In the genomic region with DNA sequence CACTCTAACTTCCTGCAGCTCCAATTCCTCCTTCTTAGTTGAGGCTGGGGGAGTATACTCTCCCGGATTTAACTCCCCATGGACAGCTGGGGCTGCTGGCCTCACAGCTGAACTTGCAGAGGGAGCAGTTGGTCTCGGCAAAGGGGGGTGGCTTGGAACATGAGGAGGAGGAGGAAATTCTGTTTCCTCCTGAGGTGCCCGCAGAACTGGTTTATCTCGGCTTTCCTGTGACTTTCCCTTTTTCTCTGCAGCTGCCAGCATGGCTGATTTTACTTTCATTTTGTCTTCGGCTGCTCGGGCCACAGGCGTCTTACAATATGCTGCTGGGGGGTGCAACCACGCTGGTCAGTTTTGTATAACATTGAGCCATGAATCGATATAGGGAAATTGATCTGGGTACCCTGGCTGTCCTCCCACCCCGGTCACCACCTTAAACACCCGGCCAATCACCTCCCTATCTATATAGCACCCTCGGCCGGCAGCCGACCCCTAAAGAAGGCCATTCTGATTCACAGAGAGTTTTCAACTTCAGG, we compare ENCODE assay signal across 8 cellular contexts.
DNase-seq lines count a peak whose midpoint lies in the region; ATAC-seq, FAIRE-seq and TF ChIP-seq lines count a peak whose summit lies in the region.

No MANE protein-coding gene starts in this region.

- no peak for FAIRE-seq in bronchial epithelial cell (lab: Jason Lieb, UNC)

- H3K27ac ChIP-seq in SJCRH30: peak overlapping the region; percentile 13; the same call in 1 of the 2 replicates

- no peaks in the 10 kb centered on the region; the same call in 1 of the 2 replicates for H3K4me1 ChIP-seq in SJCRH30

- peak overlapping the region; percentile 86 to 95 for H3K27ac Mint-ChIP-seq in natural killer cell treated with Interleukin-12 subunit alpha and Interleukin-12 subunit beta and Interleukin-15 and Interleukin-18, amount 100 ng/mL, for 72 hours
- no peak overlapping the region for H3K27ac Mint-ChIP-seq in glutamatergic neuron (ENCODE audit: unreplicated experiment)

- DNase-seq in SKM-1 treated with dmso at 0.1 percent for 144 hours (lab: John Stamatoyannopoulos, UW; ENCODE audit: unreplicated experiment) (peak; percentile 7), SKM-1 (lab: John Stamatoyannopoulos, UW; ENCODE audit: unreplicated experiment) (no peak), SJCRH30 (peak; percentile 58 to 63), bronchial epithelial cell (ENCODE audit: low read depth) (peak; percentile 29), dermis blood vessel endothelial cell (no peak), mesenteric fat pad (ENCODE audit: low spot score) (no peak), glutamatergic neuron (no peak)
- DNase-seq in natural killer cell treated with Interleukin-12 subunit alpha and Interleukin-12 subunit beta and Interleukin-15 and Interleukin-18, amount 100 ng/mL, for 72 hours (ENCODE audit: low spot score): peak; percentile 66

- TF ChIP-seq CTCF in bronchial epithelial cell (IDR thresholded peaks at IDR 0.05; ENCODE audit: insufficient read depth, low read length, severe bottlenecking) (no peak), glutamatergic neuron (IDR thresholded peaks at IDR 0.05; ENCODE audit: partially characterized antibody, unreplicated experiment) (no peak)

- H3K27me3 ChIP-seq in SJCRH30 (no peaks in the 10 kb centered on the region), bronchial epithelial cell (ENCODE audit: control insufficient read depth, insufficient read depth, low read length) (no peaks in the 10 kb centered on the region)

- peak overlapping the region; percentile 97 for H3K4me3 Mint-ChIP-seq in natural killer cell treated with Interleukin-12 subunit alpha and Interleukin-12 subunit beta and Interleukin-15 and Interleukin-18, amount 100 ng/mL, for 72 hours
- no peak overlapping the region for H3K4me3 Mint-ChIP-seq in glutamatergic neuron (ENCODE audit: unreplicated experiment)

- no peaks in the 10 kb centered on the region for H3K36me3 Mint-ChIP-seq in natural killer cell treated with Interleukin-12 subunit alpha and Interleukin-12 subunit beta and Interleukin-15 and Interleukin-18, amount 100 ng/mL, for 72 hours
- H3K36me3 Mint-ChIP-seq in glutamatergic neuron (ENCODE audit: unreplicated experiment): peaks cover 5% of the 10 kb centered on the region

- ATAC-seq in natural killer cell treated with Interleukin-12 subunit alpha and Interleukin-12 subunit beta and Interleukin-15 and Interleukin-18, amount 100 ng/mL, for 72 hours: peak; percentile 38 to 46

- H3K27me3 Mint-ChIP-seq in natural killer cell treated with Interleukin-12 subunit alpha and Interleukin-12 subunit beta and Interleukin-15 and Interleukin-18, amount 100 ng/mL, for 72 hours: no peaks in the 10 kb centered on the region
- H3K27me3 Mint-ChIP-seq in glutamatergic neuron (ENCODE audit: unreplicated experiment): peaks cover 2% of the 10 kb centered on the region

- H3K4me1 Mint-ChIP-seq in natural killer cell treated with Interleukin-12 subunit alpha and Interleukin-12 subunit beta and Interleukin-15 and Interleukin-18, amount 100 ng/mL, for 72 hours (ENCODE audit: low read depth in 2 of 2): peaks cover 42 to 50% of the 10 kb centered on the region in 2 donors
- no peaks in the 10 kb centered on the region for H3K4me1 Mint-ChIP-seq in glutamatergic neuron (ENCODE audit: low read depth, unreplicated experiment)

- H3K36me3 ChIP-seq in SJCRH30: no peaks in the 10 kb centered on the region
- H3K36me3 ChIP-seq in bronchial epithelial cell (ENCODE audit: control insufficient read depth, insufficient read depth, low read length): no peaks in the 10 kb centered on the region

- no peaks in the 10 kb centered on the region for H3K9me3 ChIP-seq in SJCRH30 (replicated peaks)

- H3K4me3 ChIP-seq in SJCRH30 (peak overlapping the region; percentile 56), bronchial epithelial cell (ENCODE audit: low read depth, low read length) (peak overlapping the region; percentile 29)

- no peaks in the 10 kb centered on the region for H3K9me3 Mint-ChIP-seq in natural killer cell treated with Interleukin-12 subunit alpha and Interleukin-12 subunit beta and Interleukin-15 and Interleukin-18, amount 100 ng/mL, for 72 hours
- peaks cover 23% of the 10 kb centered on the region for H3K9me3 Mint-ChIP-seq in glutamatergic neuron (ENCODE audit: unreplicated experiment)

Comparison
In these comparisons a context has a peak if more than half of its experiments do, and no peak if none do; other contexts are left out.
1. DNase-seq: peak in SKM-1 treated with dmso at 0.1 percent for 144 hours (single experiment), SJCRH30 (2 of 2), bronchial epithelial cell (single experiment) and natural killer cell treated with Interleukin-12 subunit alpha and Interleukin-12 subunit beta and Interleukin-15 and Interleukin-18, amount 100 ng/mL, for 72 hours (single experiment); none in SKM-1 (single experiment), dermis blood vessel endothelial cell (single experiment), mesenteric fat pad (single experiment) and glutamatergic neuron (single experiment).